8 cellular contexts compared by ENCODE assay signal in genomic region chr17:75047398-75048098, GRCh38. TPM values are rescaled to one million over a fixed set of nuclear protein-coding genes. Genes with fewer than 3 reads are reported as not detected.
A peak's percentile ranks its signal among the peaks of the same experiment; 100 is the strongest.
DNase-seq lines count a peak whose midpoint lies in the region; ATAC-seq and TF ChIP-seq lines count a peak whose summit lies in the region.

No MANE protein-coding gene starts in this region.

- peaks cover 21% of the 10 kb centered on the region for H3K36me3 ChIP-seq in SK-N-MC (ENCODE audit: insufficient read depth, low read length)
- H3K36me3 ChIP-seq in lower lobe of right lung = peaks cover 36% of the 10 kb centered on the region

- H3K27me3 ChIP-seq in lower lobe of right lung (ENCODE audit: low read depth) = no peaks in the 10 kb centered on the region

- no peak for DNase-seq in SK-N-MC (ENCODE audit: low read depth, low spot score)
- no peak for DNase-seq in choroid plexus epithelial cell (ENCODE audit: low read depth)
- DNase-seq in lower lobe of right lung = peak; percentile 64
- peak; percentile 40 to 43 for DNase-seq in stimulated activated naive CD8-positive, alpha-beta T cell treated with anti-CD3 and anti-CD28 coated beads, Interleukin-15, amount 100 ng/mL, for 72 hours
- DNase-seq in HT-29 (ENCODE audit: low spot score) = no peak
- no peak for DNase-seq in NCI-H187 treated with DMSO at 0.1 percent for 48 hours (lab: John Stamatoyannopoulos, UW)

- H3K4me1 Mint-ChIP-seq in stimulated activated naive CD8-positive, alpha-beta T cell treated with anti-CD3 and anti-CD28 coated beads, Interleukin-15, amount 100 ng/mL, for 72 hours = peaks cover 41% of the 10 kb centered on the region

- peak overlapping the region; percentile 92 to 99 for H3K4me3 Mint-ChIP-seq in stimulated activated naive CD8-positive, alpha-beta T cell treated with anti-CD3 and anti-CD28 coated beads, Interleukin-15, amount 100 ng/mL, for 72 hours

- H3K4me1 ChIP-seq in lower lobe of right lung = peaks cover 23% of the 10 kb centered on the region

- H3K27me3 Mint-ChIP-seq in stimulated activated naive CD8-positive, alpha-beta T cell treated with anti-CD3 and anti-CD28 coated beads, Interleukin-15, amount 100 ng/mL, for 72 hours = no peaks in the 10 kb centered on the region

- TF ChIP-seq CTCF in choroid plexus epithelial cell (conservative IDR thresholded peaks at IDR 0.05; ENCODE audit: low read depth, low read length) (no peak), lower lobe of right lung (IDR thresholded peaks at IDR 0.05) (no peak)

- intact Hi-C loops in lower lobe of right lung (cut with DNase I) = no loop called here

- H3K9ac ChIP-seq in SK-N-MC (ENCODE audit: insufficient read length) = peak overlapping the region; percentile 81

- peak overlapping the region; percentile 96 for H3K27ac Mint-ChIP-seq in stimulated activated naive CD8-positive, alpha-beta T cell treated with anti-CD3 and anti-CD28 coated beads, Interleukin-15, amount 100 ng/mL, for 72 hours

- H3K4me3 ChIP-seq in SK-N-MC (peak overlapping the region; percentile 92), choroid plexus epithelial cell (ENCODE audit: low read depth, low read length) (peak overlapping the region; percentile 100), lower lobe of right lung (peak overlapping the region; percentile 84)

- H3K9me3 ChIP-seq in SK-N-MC (ENCODE audit: low read depth, low read length) (no peaks in the 10 kb centered on the region), lower lobe of right lung (no peaks in the 10 kb centered on the region)

- H3K9me3 Mint-ChIP-seq in stimulated activated naive CD8-positive, alpha-beta T cell treated with anti-CD3 and anti-CD28 coated beads, Interleukin-15, amount 100 ng/mL, for 72 hours = no peaks in the 10 kb centered on the region

- peak; percentile 2 for ATAC-seq in GM18511 (IDR thresholded peaks at IDR 0.05; ENCODE audit: unreplicated experiment)
- ATAC-seq in HG02678 (IDR thresholded peaks at IDR 0.05; ENCODE audit: unreplicated experiment) = peak; percentile 9
- no peak for ATAC-seq in lower lobe of right lung
- ATAC-seq in stimulated activated naive CD8-positive, alpha-beta T cell treated with anti-CD3 and anti-CD28 coated beads, Interleukin-15, amount 100 ng/mL, for 72 hours = peak; percentile 18

- H3K27ac ChIP-seq in SK-N-MC (0 out of 2 replicates have a peak overlapping the region, but pooled peaks have one; percentile 23), lower lobe of right lung (peak overlapping the region; percentile 98)

RNA-seq across cellular contexts. Expression of gene KCTD2, which starts 0.5 kb away (rescaled TPM):
- 22.9 TPM for total RNA-seq in lower lobe of right lung
- 8.9 and 9.2 TPM in 2 replicates for total RNA-seq in HT-29 (2014; rRNA removed; shearing (Covaris generic))

RNA-seq across cellular contexts. Expression of gene ATP5PD, which starts 0.8 kb away (rescaled TPM):
- 171 TPM for total RNA-seq in lower lobe of right lung
- total RNA-seq in HT-29 (2014; rRNA removed; shearing (Covaris generic)) = 127 and 169 TPM in 2 replicates

RNA-seq across cellular contexts. Expression of gene MRPL58, which starts 35.1 kb away (rescaled TPM):
- 22.4 TPM for total RNA-seq in lower lobe of right lung
- total RNA-seq in HT-29 (2014; rRNA removed; shearing (Covaris generic)) = 61.7 and 66.4 TPM in 2 replicates

RNA-seq across cellular contexts. Expression of gene SLC16A5, which starts 40.2 kb away (rescaled TPM):
- 32.3 TPM for total RNA-seq in lower lobe of right lung
- total RNA-seq in HT-29 (2014; rRNA removed; shearing (Covaris generic)) = 231 and 264 TPM in 2 replicates

Comparison
In these comparisons a context has a peak if more than half of its experiments do, and no peak if none do; other contexts are left out.
1. ATAC-seq: peak in GM18511 (single experiment), HG02678 (single experiment) and stimulated activated naive CD8-positive, alpha-beta T cell treated with anti-CD3 and anti-CD28 coated beads, Interleukin-15, amount 100 ng/mL, for 72 hours (single experiment); none in lower lobe of right lung (0 of 2).
2. DNase-seq: peak in lower lobe of right lung (single experiment) and stimulated activated naive CD8-positive, alpha-beta T cell treated with anti-CD3 and anti-CD28 coated beads, Interleukin-15, amount 100 ng/mL, for 72 hours (2 of 2); none in SK-N-MC (single experiment), choroid plexus epithelial cell (single experiment), HT-29 (single experiment) and NCI-H187 treated with DMSO at 0.1 percent for 48 hours (single experiment).
3. Peak in every context shown above with its lines, with median percentiles within 50 percentile points of each other: H3K4me3 ChIP-seq.